5 cellular contexts compared by ENCODE assay signal in genomic region chr14:97068293-97068692, GRCh38.
DNase-seq lines count a peak whose midpoint lies in the region; ATAC-seq, FAIRE-seq and TF ChIP-seq lines count a peak whose summit lies in the region.
"Not testable (repeated sequence)": the region's sequence is repeated elsewhere in the genome, so short reads cannot be mapped to it uniquely, and the experiment has no call there.

No MANE protein-coding gene starts in this region.

- H3K4me3 ChIP-seq in A673 (ENCODE audit: low read depth, low read length, poor library complexity, severe bottlenecking); SK-N-MC; K562; H1 (ENCODE audit: extremely low read depth in 1 of 4, insufficient read depth in 2 of 4, low read depth in 3 of 4, low read length in 4 of 4): not testable (repeated sequence)

- peak overlapping the region; percentile 25 for H3K27ac Mint-ChIP-seq in activated T-cell treated with anti-CD3 and anti-CD28 coated beads, Interleukin-2, amount 50 U/mL, for 72 hours

- not testable (repeated sequence) for FAIRE-seq in K562 (lab: Jason Lieb, UNC); H1 (lab: Jason Lieb, UNC)

- not testable (repeated sequence) for H3K9me3 Mint-ChIP-seq in activated T-cell treated with anti-CD3 and anti-CD28 coated beads, Interleukin-2, amount 50 U/mL, for 72 hours

- H3K14ac ChIP-seq in H1 (ENCODE audit: insufficient read length), result not testable (repeated sequence)

- not testable (repeated sequence) for H3K4me3 Mint-ChIP-seq in activated T-cell treated with anti-CD3 and anti-CD28 coated beads, Interleukin-2, amount 50 U/mL, for 72 hours

- H3K4me1 ChIP-seq in A673 (ENCODE audit: insufficient read depth, low read length, poor library complexity, severe bottlenecking), result peaks cover 90% of the 10 kb centered on the region
- not testable (repeated sequence) for H3K4me1 ChIP-seq in K562 (replicated peaks in 1 of 2; ENCODE audit: control insufficient read depth in 2 of 2, insufficient read depth in 2 of 2, low read length in 2 of 2); H1 (replicated peaks in 1 of 4; ENCODE audit: control insufficient read depth in 3 of 4, insufficient read depth in 4 of 4, low read length in 3 of 4)

- H3K27ac ChIP-seq in A673 (ENCODE audit: low read depth, low read length, poor library complexity, severe bottlenecking) (peak overlapping the region; percentile 100), SK-N-MC (peak overlapping the region; percentile 100)
- H3K27ac ChIP-seq in K562 (ENCODE audit: extremely low read depth, low read depth, low read length); H1 (ENCODE audit: low read depth, low read length): not testable (repeated sequence)

- H3K4ac ChIP-seq in H1 (replicated peaks; ENCODE audit: insufficient read length, low read depth, low read length), result not testable (repeated sequence)

- H3K18ac ChIP-seq in H1 (ENCODE audit: extremely low read depth, low read length), result not testable (repeated sequence)

- H3K36me3 Mint-ChIP-seq in activated T-cell treated with anti-CD3 and anti-CD28 coated beads, Interleukin-2, amount 50 U/mL, for 72 hours (ENCODE audit: insufficient read depth in 2 of 2), result not testable (repeated sequence)

- H3K36me3 ChIP-seq in A673 (ENCODE audit: insufficient read depth, low read length, poor library complexity, severe bottlenecking); SK-N-MC (ENCODE audit: insufficient read depth, low read length); K562 (ENCODE audit: control insufficient read depth, insufficient read depth, low read length); H1 (ENCODE audit: control insufficient read depth in 2 of 4, insufficient read depth in 4 of 4, low read length in 3 of 4): not testable (repeated sequence)

- not testable (repeated sequence) for H3K9me3 ChIP-seq in A673 (ENCODE audit: low read depth, low read length, poor library complexity, severe bottlenecking); SK-N-MC (ENCODE audit: low read depth, low read length); K562 (replicated peaks; ENCODE audit: control insufficient read depth, insufficient read depth, low read depth, low read length); H1 (ENCODE audit: insufficient read depth in 2 of 2, low read depth in 1 of 2, low read length in 1 of 2)

- not testable (repeated sequence) for H3K27me3 Mint-ChIP-seq in activated T-cell treated with anti-CD3 and anti-CD28 coated beads, Interleukin-2, amount 50 U/mL, for 72 hours (ENCODE audit: low read depth)

- H4K20me1 ChIP-seq in K562 (replicated peaks; ENCODE audit: control insufficient read depth, insufficient read depth, low read length); H1 (replicated peaks in 1 of 2; ENCODE audit: control insufficient read depth in 1 of 2, insufficient read depth in 2 of 2, low read length in 2 of 2): not testable (repeated sequence)

- not testable (repeated sequence) for H2BK12ac ChIP-seq in H1 (ENCODE audit: low read depth, low read length)

- not testable (repeated sequence) for H4K5ac ChIP-seq in H1 (ENCODE audit: insufficient read length, low read depth, low read length)

- H3K9me1 ChIP-seq in K562 (ENCODE audit: control insufficient read depth, insufficient read depth, low read length), result not testable (repeated sequence)

- not testable (repeated sequence) for TF ChIP-seq RAD21 in K562 (CRISPR knock-in tag; conservative IDR thresholded peaks at IDR 0.05 in 1 of 2, IDR thresholded peaks at IDR 0.05 in 1 of 2); H1 (IDR thresholded peaks at IDR 0.05 in 1 of 2, conservative IDR thresholded peaks at IDR 0.05 in 1 of 2; ENCODE audit: low read depth in 2 of 2, low read length in 2 of 2)

- TF ChIP-seq CTCF in A673 (conservative IDR thresholded peaks at IDR 0.05; ENCODE audit: low read depth, low read length); K562 (IDR thresholded peaks at IDR 0.05 in 2 of 3, conservative IDR thresholded peaks at IDR 0.05 in 1 of 3; ENCODE audit: insufficient read depth in 2 of 3, low read depth in 1 of 3, low read length in 3 of 3); H1 (IDR thresholded peaks at IDR 0.05; ENCODE audit: control extremely low read depth in 1 of 3, insufficient read depth in 1 of 3, low read depth in 1 of 3, low read length in 3 of 3): not testable (repeated sequence)

- CTCF ChIA-PET in A673 (lab: Charles Lee); K562 (lab: Yijun Ruan, JAX; ENCODE audit: low intra/inter-chr PET ratio): not testable (repeated sequence)
- CTCF ChIA-PET in H1 (lab: Charles Lee; ENCODE audit: partially characterized antibody), result interaction anchor here (0.6 to 1.3 kb wide), 6 partner anchors 8 to 69 kb away, joined by 3 read pairs; no protein-coding TSS in a partner anchor

- H2AFZ ChIP-seq in K562 (ENCODE audit: low read depth, low read length); H1 (ENCODE audit: low read length): not testable (repeated sequence)

- H3K27me3 ChIP-seq in A673 (replicated peaks; ENCODE audit: insufficient read depth, low read depth, low read length, poor library complexity); H1 (replicated peaks in 1 of 4; ENCODE audit: control insufficient read depth in 3 of 4, extremely low read depth in 1 of 4, insufficient read depth in 3 of 4, low read length in 3 of 4): not testable (repeated sequence)
- H3K27me3 ChIP-seq in K562 (ENCODE audit: control insufficient read depth in 2 of 2, insufficient read depth in 2 of 2, low read length in 2 of 2), result peaks cover under 1 to 21% of the 10 kb centered on the region in 2 experiments; a peak in 2 of 5 replicates

- H4K91ac ChIP-seq in H1 (replicated peaks; ENCODE audit: insufficient read length, low read length), result not testable (repeated sequence)

- intact Hi-C loops in A673 (cut with micrococcal nuclease; ENCODE audit: unreplicated experiment), result loop anchor here (5.0 to 10.0 kb wide), 4 partner anchors 84 to 1427 kb away; no protein-coding TSS in a partner anchor
- intact Hi-C loops in K562 (cut with micrococcal nuclease), result not testable (repeated sequence)

- not testable (repeated sequence) for H2AK5ac ChIP-seq in H1 (ENCODE audit: low read depth, low read length)

- not testable (repeated sequence) for H3K23me2 ChIP-seq in H1 (ENCODE audit: low read depth, low read length)

- POLR2A ChIA-PET in A673 (lab: Charles Lee; ENCODE audit: low non-redundant PET); K562 (lab: Yijun Ruan, JAX): not testable (repeated sequence)
- POLR2A ChIA-PET in H1 (lab: Charles Lee; ENCODE audit: partially characterized antibody), result interaction anchor here (0.7 kb wide), 1 partner anchor 60 kb away, joined by 3 read pairs; no protein-coding TSS in a partner anchor

- not testable (repeated sequence) for H4K8ac ChIP-seq in H1 (ENCODE audit: extremely low read depth, insufficient read depth, low read length)

- TF ChIP-seq EP300 in K562 (IDR thresholded peaks at IDR 0.05; ENCODE audit: low read length); H1 (IDR thresholded peaks at IDR 0.05; ENCODE audit: borderline replicate concordance in 1 of 2, low read depth in 2 of 2, low read length in 2 of 2): not testable (repeated sequence)

- 60% methylated on average over 1 of the region's 1 CpG for WGBS in K562 (ENCODE audit: insufficient coverage, low coverage, missing lambda C conversion rate)
- 95 to 100% methylated on average over 1 of the region's 1 CpG for WGBS in H1 (ENCODE audit: extremely low coverage in 1 of 2, insufficient coverage in 1 of 2, insufficient read length in 1 of 2, insufficient replicate concordance in 2 of 2, low coverage in 1 of 2, low lambda C conversion rate in 2 of 2, missing lambda C conversion rate in 1 of 2), 2 experiments

- not testable (repeated sequence) for DNase-seq in A673 (ENCODE audit: low spot score); SK-N-MC (ENCODE audit: low read depth, low spot score); activated T-cell treated with anti-CD3 and anti-CD28 coated beads, Interleukin-2, amount 50 U/mL, for 72 hours; K562 (ENCODE audit: extremely low read depth in 1 of 4, low spot score in 3 of 4); H1 (ENCODE audit: low read depth in 1 of 2, low spot score in 2 of 2)

- peaks cover 13% of the 10 kb centered on the region for H3K4me1 Mint-ChIP-seq in activated T-cell treated with anti-CD3 and anti-CD28 coated beads, Interleukin-2, amount 50 U/mL, for 72 hours (ENCODE audit: low read depth)

- TF ChIP-seq POLR2A in K562 (conservative IDR thresholded peaks at IDR 0.05); H1 (IDR thresholded peaks at IDR 0.05; ENCODE audit: control extremely low read depth in 1 of 2, low read depth in 2 of 2, low read length in 2 of 2): not testable (repeated sequence)

- peak overlapping the region; percentile 56 for H3K56ac ChIP-seq in H1 (replicated peaks; ENCODE audit: insufficient read length, low read depth, low read length)

- not testable (repeated sequence) for H2BK20ac ChIP-seq in H1 (ENCODE audit: low read length)

- not testable (repeated sequence) for H2BK120ac ChIP-seq in H1 (replicated peaks; ENCODE audit: low read depth, low read length)

- not testable (repeated sequence) for BruUV-seq in A673 (replicated peaks; lab: Mats Ljungman, UMichigan); K562 (replicated peaks; lab: Mats Ljungman, UMichigan)

- H2BK15ac ChIP-seq in H1 (ENCODE audit: low read length), result not testable (repeated sequence)

- not testable (repeated sequence) for H3K79me2 ChIP-seq in K562 (ENCODE audit: control insufficient read depth, insufficient read depth, low read length); H1 (ENCODE audit: control insufficient read depth in 1 of 2, insufficient read depth in 2 of 2, low read length in 2 of 2)

- not testable (repeated sequence) for H3K4me2 ChIP-seq in K562 (ENCODE audit: insufficient read depth, low read length); H1 (ENCODE audit: insufficient read depth in 1 of 2, low read depth in 2 of 2, low read length in 2 of 2)

- not testable (repeated sequence) for H3K79me1 ChIP-seq in H1 (ENCODE audit: low read depth, low read length)

- H2BK5ac ChIP-seq in H1 (ENCODE audit: low read depth, low read length), result not testable (repeated sequence)

- in situ Hi-C loops in K562 (cut with MboI), result not testable (repeated sequence)

- not testable (repeated sequence) for ATAC-seq in activated T-cell treated with anti-CD3 and anti-CD28 coated beads, Interleukin-2, amount 50 U/mL, for 72 hours (replicated peaks in 1 of 2); K562

- H3K23ac ChIP-seq in H1 (ENCODE audit: insufficient read length), result not testable (repeated sequence)

- H3K9ac ChIP-seq in SK-N-MC (ENCODE audit: insufficient read length), result peak overlapping the region; percentile 24
- H3K9ac ChIP-seq in K562 (ENCODE audit: insufficient read depth in 1 of 2, low read depth in 2 of 2, low read length in 2 of 2); H1 (replicated peaks in 1 of 4; ENCODE audit: extremely low read depth in 1 of 4, low read depth in 3 of 4, low read length in 3 of 4): not testable (repeated sequence)
